ENCODE assay signal across 8 cellular contexts in the genomic region with DNA sequence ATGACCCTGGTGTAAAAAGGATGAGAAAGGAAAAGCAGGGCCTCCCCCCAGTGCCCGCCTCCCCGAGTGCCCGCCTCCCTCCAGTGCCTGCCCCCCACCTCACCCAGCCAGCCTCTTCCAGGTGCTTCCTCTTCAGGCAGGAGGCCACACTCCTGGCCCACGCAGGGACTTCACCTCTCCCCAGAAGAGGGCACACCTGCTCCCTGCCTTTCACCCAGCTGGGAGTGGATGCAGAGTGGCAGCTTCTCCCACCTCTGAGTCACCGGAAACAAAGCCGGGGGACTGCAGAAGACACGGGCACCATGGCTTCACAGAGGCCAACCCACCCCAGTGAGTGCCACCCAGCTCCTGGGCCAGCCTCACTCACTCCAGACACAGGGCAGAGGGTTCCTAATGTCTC. TPM values are rescaled to one million over a fixed set of nuclear protein-coding genes. Genes with fewer than 3 reads are reported as not detected.
DNase-seq lines count a peak whose midpoint lies in the region; TF ChIP-seq lines count a peak whose summit lies in the region.

No MANE protein-coding gene starts in this region.

- H3K4me2 ChIP-seq in OCI-LY7 (ENCODE audit: low read length), result no peak overlapping the region

- intact Hi-C loops in OCI-LY7 (cut with micrococcal nuclease; ENCODE audit: unreplicated experiment), result no loop called here

- H2AFZ ChIP-seq in OCI-LY7 (ENCODE audit: low read length), result no peak overlapping the region

- H3K27me3 Mint-ChIP-seq in activated naive CD8-positive, alpha-beta T cell treated with anti-CD3 and anti-CD28 coated beads for 36 hours, result no peaks in the 10 kb centered on the region
- H3K27me3 Mint-ChIP-seq in progenitor cell of endocrine pancreas (peaks cover 13% of the 10 kb centered on the region), type B pancreatic cell (no peaks in the 10 kb centered on the region)

- no peak overlapping the region for H3K4me3 Mint-ChIP-seq in activated naive CD8-positive, alpha-beta T cell treated with anti-CD3 and anti-CD28 coated beads for 36 hours
- no peak overlapping the region for H3K4me3 Mint-ChIP-seq in progenitor cell of endocrine pancreas (ENCODE audit: low read depth)
- no peak overlapping the region for H3K4me3 Mint-ChIP-seq in type B pancreatic cell

- no peak overlapping the region for H3K4me3 ChIP-seq in OCI-LY7 (ENCODE audit: low read depth, low read length, poor library complexity, severe bottlenecking)

- CTCF ChIA-PET in OCI-LY7 (lab: Charles Lee; ENCODE audit: unreplicated experiment), result no interaction called here

- H3K27ac ChIP-seq in OCI-LY7 (ENCODE audit: low read depth, low read length, poor library complexity, severe bottlenecking), result no peak overlapping the region

- peaks cover 31% of the 10 kb centered on the region for H3K4me1 Mint-ChIP-seq in activated naive CD8-positive, alpha-beta T cell treated with anti-CD3 and anti-CD28 coated beads for 36 hours
- H3K4me1 Mint-ChIP-seq in progenitor cell of endocrine pancreas (ENCODE audit: low read depth) (no peaks in the 10 kb centered on the region), type B pancreatic cell (ENCODE audit: unreplicated experiment) (peaks cover 6% of the 10 kb centered on the region)

- no peaks in the 10 kb centered on the region for H4K20me1 ChIP-seq in OCI-LY7 (ENCODE audit: insufficient read depth, low read length)

- H3K9me3 ChIP-seq in OCI-LY7 (ENCODE audit: low read length), result no peaks in the 10 kb centered on the region

- H3K4me1 ChIP-seq in OCI-LY7 (ENCODE audit: insufficient read depth, low read length, poor library complexity, severe bottlenecking), result peaks cover 4% of the 10 kb centered on the region

- peak; percentile 20 for DNase-seq in OCI-LY7 (ENCODE audit: low spot score)
- DNase-seq in activated naive CD8-positive, alpha-beta T cell treated with anti-CD3 and anti-CD28 coated beads for 36 hours, result peak; percentile 65
- DNase-seq in progenitor cell of endocrine pancreas (ENCODE audit: low spot score, unreplicated experiment), result no peak
- no peak for DNase-seq in DMS79 treated with DMSO at 0.1 percent for 48 hours (lab: John Stamatoyannopoulos, UW)
- DNase-seq in type B pancreatic cell (ENCODE audit: extremely low spot score, unreplicated experiment), result no peak
- no peak for DNase-seq in RKO (ENCODE audit: low spot score)
- no peak for DNase-seq in HCEC 1CT

- H3K9me3 Mint-ChIP-seq in activated naive CD8-positive, alpha-beta T cell treated with anti-CD3 and anti-CD28 coated beads for 36 hours, result no peaks in the 10 kb centered on the region
- no peaks in the 10 kb centered on the region for H3K9me3 Mint-ChIP-seq in progenitor cell of endocrine pancreas (ENCODE audit: low read depth)
- H3K9me3 Mint-ChIP-seq in type B pancreatic cell, result no peaks in the 10 kb centered on the region

- no peaks in the 10 kb centered on the region for H3K9me2 ChIP-seq in OCI-LY7 (ENCODE audit: insufficient read depth, low read length)

- peaks cover 1% of the 10 kb centered on the region for H3K36me3 Mint-ChIP-seq in activated naive CD8-positive, alpha-beta T cell treated with anti-CD3 and anti-CD28 coated beads for 36 hours
- H3K36me3 Mint-ChIP-seq in progenitor cell of endocrine pancreas (ENCODE audit: insufficient read depth) (no peaks in the 10 kb centered on the region), type B pancreatic cell (peaks cover 3% of the 10 kb centered on the region)

- no peaks in the 10 kb centered on the region for H3K79me2 ChIP-seq in OCI-LY7 (ENCODE audit: insufficient read depth, low read depth, low read length)

- TF ChIP-seq CTCF in GM12872 (IDR thresholded peaks at IDR 0.05; ENCODE audit: insufficient read depth, low read depth, low read length), result peak; percentile 49
- peak; percentile 37 for TF ChIP-seq CTCF in OCI-LY7 (conservative IDR thresholded peaks at IDR 0.05; ENCODE audit: low read length)
- TF ChIP-seq CTCF in progenitor cell of endocrine pancreas (IDR thresholded peaks at IDR 0.05; ENCODE audit: unreplicated experiment), result peak; percentile 25
- no peak for TF ChIP-seq CTCF in type B pancreatic cell (conservative IDR thresholded peaks at IDR 0.05)

- POLR2A ChIA-PET in OCI-LY7 (lab: Charles Lee), result no interaction called here

- peak overlapping the region; percentile 56 for H3K27ac Mint-ChIP-seq in activated naive CD8-positive, alpha-beta T cell treated with anti-CD3 and anti-CD28 coated beads for 36 hours
- H3K27ac Mint-ChIP-seq in progenitor cell of endocrine pancreas (no peak overlapping the region), type B pancreatic cell (no peak overlapping the region)

- BruUV-seq in OCI-LY7 (replicated peaks; lab: Mats Ljungman, UMichigan), result no TSS peak

- H3K36me3 ChIP-seq in OCI-LY7 (ENCODE audit: insufficient read depth, low read length), result no peaks in the 10 kb centered on the region

RNA-seq across cellular contexts. Expression of a gene that starts 16.1 kb away (rescaled TPM):
- total RNA-seq in OCI-LY7 (2014; rRNA removed; shearing (Covaris generic)), result 5.5 and 7.0 TPM in 2 replicates
- total RNA-seq in OCI-LY7 (2022) (17.2 and 19.8 TPM in 2 replicates), progenitor cell of endocrine pancreas (3.8 and 5.7 TPM in 2 replicates), type B pancreatic cell (ENCODE audit: low replicate concordance) (36.1 and 44.1 TPM in 2 replicates)
- 10 to 100 TPM; 12.8 to 15.4 TPM for total RNA-seq in activated naive CD8-positive, alpha-beta T cell treated with anti-CD3 and anti-CD28 coated beads for 36 hours

Comparison
In these comparisons a context has a peak if more than half of its experiments do, and no peak if none do; other contexts are left out.
1. DNase-seq: peak in OCI-LY7 (single experiment) and activated naive CD8-positive, alpha-beta T cell treated with anti-CD3 and anti-CD28 coated beads for 36 hours (single experiment); none in progenitor cell of endocrine pancreas (single experiment), DMS79 treated with DMSO at 0.1 percent for 48 hours (single experiment), type B pancreatic cell (single experiment), RKO (single experiment) and HCEC 1CT (single experiment).